24 cellular contexts compared by ENCODE assay signal in genomic region chr2:17867133-17867532, GRCh38. TPM values are rescaled to one million over a fixed set of nuclear protein-coding genes. Genes with fewer than 3 reads are reported as not detected.
"Had no signal": no experiment of that assay in that cellular context is flagged by ENCODE, and none has a peak within 500 bp of the region (broad histone marks: within the 10 kb centered on the region; RNA-seq: fewer than 3 reads in every experiment).

No MANE protein-coding gene starts in this region.

- H3K9me3 ChIP-seq: pancreas, right lobe of liver, tibial artery, uterus had no signal

- FAIRE-seq: pancreas had no signal

- H3K27ac ChIP-seq: pancreas, right lobe of liver, skin epidermis, tibial artery, uterus had no signal

- H3K36me3 ChIP-seq: pancreas, right lobe of liver, tibial artery, uterus had no signal

- DNase-seq: activated CD4-positive, alpha-beta memory T cell treated with anti-CD3 and anti-CD28 coated beads for 36 hours; activated CD4-positive, alpha-beta T cell treated with anti-CD3 and anti-CD28 coated beads for 48 hours; activated naive CD4-positive, alpha-beta T cell treated with Interleukin-2 at 50 U/mL for 16 hours; activated naive CD8-positive, alpha-beta T cell treated with anti-CD3 and anti-CD28 coated beads for 36 hours; activated T-cell treated with anti-CD3 and anti-CD28 coated beads, Interleukin-2, amount 50 U/mL, for 48 hours; amniotic stem cell; caudate nucleus; dermis blood vessel endothelial cell; effector CD8-positive, alpha-beta T cell; foreskin melanocyte; kidney glomerular epithelial cell; left ventricle myocardium superior; pancreas; right lobe of liver; stimulated activated CD4-positive, alpha-beta T cell treated with anti-CD3 and anti-CD28 coated beads, Interleukin-2, amount 100 ng/mL, for 24 hours; stimulated activated naive CD8-positive, alpha-beta T cell treated with anti-CD3 and anti-CD28 coated beads, Interleukin-15, amount 100 ng/mL, for 72 hours; tibial artery; uterus had no signal

- H3K4me1 ChIP-seq: pancreas, right lobe of liver, tibial artery, uterus had no signal

- H3K4me3 ChIP-seq: pancreas, right lobe of liver, skin epidermis, tibial artery, uterus had no signal

- ATAC-seq: left ventricle myocardium superior; pancreas; right lobe of liver; stimulated activated effector memory CD8-positive, alpha-beta T cell treated with anti-CD3 and anti-CD28 coated beads, Interleukin-12 subunit alpha, Interleukin-12 subunit beta, amount 100 ng/mL, for 72 hours; stimulated activated naive CD8-positive, alpha-beta T cell treated with anti-CD3 and anti-CD28 coated beads, Interleukin-15, amount 100 ng/mL, for 72 hours had no signal

- H3K27me3 ChIP-seq: pancreas, right lobe of liver, tibial artery, uterus had no signal

RNA-seq across cellular contexts. Expression of gene KCNS3, which starts 11.3 kb away (rescaled TPM):
- total RNA-seq: activated naive CD8-positive, alpha-beta T cell treated with anti-CD3 and anti-CD28 coated beads for 36 hours; mononuclear cell; T-helper 2 cell treated with Interferon-gamma antibody and Interleukin-4, amounts not matched to agents 100 ng/mL and 5 ng/mL, for 36 hours had no signal

RNA-seq across cellular contexts. Expression of gene MSGN1, which starts 50.9 kb away (rescaled TPM):
- total RNA-seq: activated CD4-positive, alpha-beta memory T cell treated with anti-CD3 and anti-CD28 coated beads for 36 hours; activated naive CD8-positive, alpha-beta T cell treated with anti-CD3 and anti-CD28 coated beads for 36 hours; dermis blood vessel endothelial cell; left ventricle myocardium superior; mononuclear cell; myocyte; pancreas; pulmonary artery endothelial cell; right lobe of liver; T-helper 2 cell treated with Interferon-gamma antibody and Interleukin-4, amounts not matched to agents 100 ng/mL and 5 ng/mL, for 36 hours; uterus had no signal
- polyA plus RNA-seq: pancreas had no signal
